18 cellular contexts compared by ENCODE assay signal in the genomic region with DNA sequence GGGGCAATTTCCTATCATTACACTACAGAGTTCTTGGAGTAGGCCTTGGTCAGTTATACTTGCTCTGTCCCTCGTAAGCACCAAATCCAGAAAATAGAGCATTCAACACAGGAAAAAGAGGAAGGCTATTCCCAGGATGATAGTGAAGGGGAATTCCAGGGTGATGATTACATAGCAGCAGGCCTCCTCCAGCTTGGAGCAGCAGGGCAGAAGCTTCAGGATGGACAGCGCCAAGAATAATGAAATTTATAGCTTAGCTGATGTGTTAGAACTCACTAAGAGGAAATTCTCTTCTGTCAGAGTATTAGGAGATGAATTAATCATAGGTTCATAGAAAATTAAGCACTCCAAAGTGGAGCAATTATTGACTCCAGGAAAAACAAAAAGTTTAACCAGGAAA. TPM values are rescaled to one million over a fixed set of nuclear protein-coding genes. Genes with fewer than 3 reads are reported as not detected.
DNase-seq lines count a peak whose midpoint lies in the region; ATAC-seq and TF ChIP-seq lines count a peak whose summit lies in the region.
"Had no signal": no experiment of that assay in that cellular context is flagged by ENCODE, and none has a peak within 500 bp of the region (broad histone marks: within the 10 kb centered on the region; RNA-seq: fewer than 3 reads in every experiment).

No MANE protein-coding gene starts in this region.

- H3K4me3 Mint-ChIP-seq in HFFc6, result no peak overlapping the region
- H3K4me3 Mint-ChIP-seq in Calu3 (ENCODE audit: low read depth, unreplicated experiment), result no peak overlapping the region
- H3K4me3 Mint-ChIP-seq: nephron progenitor cell had no signal

- no peak for ATAC-seq in HG03469 (IDR thresholded peaks at IDR 0.05; ENCODE audit: unreplicated experiment)
- ATAC-seq: psoas muscle; stimulated activated naive CD8-positive, alpha-beta T cell treated with anti-CD3 and anti-CD28 coated beads, Interleukin-15, Interleukin-2, amounts not matched to agents 100 U/mL and 50 U/mL, for 24 hours had no signal

- DNase-seq in AG08395 (ENCODE audit: low spot score), result peak; percentile 46
- DNase-seq in HFFc6, result peak; percentile 21
- peak; percentile 36 for DNase-seq in brain microvascular endothelial cell
- peak; percentile 53 for DNase-seq in kidney tubule cell (ENCODE audit: low spot score)
- no peak for DNase-seq in superior temporal gyrus (ENCODE audit: extremely low spot score)
- DNase-seq in tibial nerve (ENCODE audit: low spot score in 2 of 2), result no peak
- no peak for DNase-seq in Calu3
- DNase-seq: mesendoderm; MV-4-11; NCI-H2029 treated with DMSO at 0.1 percent for 48 hours; NCI-H510A treated with DMSO at 0.1 percent for 48 hours; nephron progenitor cell; psoas muscle; SHP77 treated with DMSO at 0.1 percent for 48 hours; stimulated activated naive CD8-positive, alpha-beta T cell treated with anti-CD3 and anti-CD28 coated beads, Interleukin-15, Interleukin-2, amounts not matched to agents 100 U/mL and 50 U/mL, for 24 hours; T-helper 2 cell had no signal

- H3K27me3 Mint-ChIP-seq in HFFc6 (ENCODE audit: insufficient read depth), result peaks cover 9% of the 10 kb centered on the region
- peaks cover 22% of the 10 kb centered on the region for H3K27me3 Mint-ChIP-seq in Calu3 (ENCODE audit: unreplicated experiment)
- H3K27me3 Mint-ChIP-seq: IgD-negative memory B cell had no signal

- H3K27me3 ChIP-seq in brain microvascular endothelial cell (replicated peaks) (no peaks in the 10 kb centered on the region), tibial nerve (no peaks in the 10 kb centered on the region)

- in situ Hi-C loops in brain microvascular endothelial cell (cut with HindIII; ENCODE audit: low pct_ligation_motif_present, low sequenced_read_pairs), result no loop called here

- no peak for TF ChIP-seq CTCF in HFFc6 (IDR thresholded peaks at IDR 0.05)
- TF ChIP-seq CTCF in brain microvascular endothelial cell (IDR thresholded peaks at IDR 0.05; ENCODE audit: low read depth, low read length, missing control alignments), result no peak
- no peak for TF ChIP-seq CTCF in tibial nerve (IDR thresholded peaks at IDR 0.05)
- no peak for TF ChIP-seq CTCF in Calu3 (IDR thresholded peaks at IDR 0.05; ENCODE audit: unreplicated experiment)

- no peaks in the 10 kb centered on the region for H3K36me3 ChIP-seq in brain microvascular endothelial cell (replicated peaks)
- H3K36me3 ChIP-seq in tibial nerve, result no peaks in the 10 kb centered on the region

- H3K4me1 Mint-ChIP-seq in HFFc6 (ENCODE audit: low read depth) (peaks cover 12% of the 10 kb centered on the region), Calu3 (ENCODE audit: low read depth, unreplicated experiment) (no peaks in the 10 kb centered on the region)
- H3K4me1 Mint-ChIP-seq: nephron progenitor cell had no signal

- no peak overlapping the region for H3K4me3 ChIP-seq in brain microvascular endothelial cell (ENCODE audit: low read depth, low read length)
- H3K4me3 ChIP-seq in tibial nerve, result no peak overlapping the region
- H3K4me3 ChIP-seq: psoas muscle had no signal

- H3K27ac Mint-ChIP-seq in HFFc6, result no peak overlapping the region
- no peak overlapping the region for H3K27ac Mint-ChIP-seq in Calu3 (ENCODE audit: unreplicated experiment)
- H3K27ac Mint-ChIP-seq: nephron progenitor cell had no signal

- CTCF ChIA-PET in Calu3 (lab: Charles Lee), result no interaction called here

- 35 to 45% methylated on average over 2 of the region's 2 CpGs for WGBS in tibial nerve, 2 donors

- peaks cover 7% of the 10 kb centered on the region for H3K36me3 Mint-ChIP-seq in HFFc6 (ENCODE audit: low read depth)
- no peaks in the 10 kb centered on the region for H3K36me3 Mint-ChIP-seq in Calu3 (ENCODE audit: insufficient read depth, unreplicated experiment)
- H3K36me3 Mint-ChIP-seq: IgD-negative memory B cell had no signal

- H3K27ac ChIP-seq in brain microvascular endothelial cell (no peak overlapping the region), tibial nerve (no peak overlapping the region)
- H3K27ac ChIP-seq: psoas muscle had no signal

- no peak for TF ChIP-seq POLR2A in tibial nerve (IDR thresholded peaks at IDR 0.05)

- TF ChIP-seq EP300 in tibial nerve (IDR thresholded peaks at IDR 0.05), result no peak

- peaks cover 0 to 12% (median 4%) of the 10 kb centered on the region in 4 donors for H3K9me3 ChIP-seq in tibial nerve

- intact Hi-C loops in Calu3 (cut with micrococcal nuclease; ENCODE audit: unreplicated experiment), result no loop called here

- BruUV-seq in Calu3 (replicated peaks; lab: Mats Ljungman, UMichigan), result no TSS peak

- H3K9me3 Mint-ChIP-seq in HFFc6 (peaks cover 20% of the 10 kb centered on the region), Calu3 (ENCODE audit: low read depth, unreplicated experiment) (peaks cover 3% of the 10 kb centered on the region)

- H3K4me1 ChIP-seq in tibial nerve, result peaks cover 0 to 8% (median 1%) of the 10 kb centered on the region in 4 donors
- H3K4me1 ChIP-seq: psoas muscle had no signal

RNA-seq across cellular contexts. Expression of a gene that starts 10.8 kb away (rescaled TPM):
- total RNA-seq in HFFc6 (2021; fragmentation: NEBNext Ultra II Directional; extraction: Animal tissue kit (Norgen Biotek cat#: 25700)), result 10 to 100 TPM; 27.7 to 37.5 (median 32.7) TPM
- 10 to 100 TPM; 36.7 to 55.2 (median 45.1) TPM for total RNA-seq in tibial nerve
- 12.8 and 13.7 TPM in 2 replicates for total RNA-seq in Calu3 (2022)

RNA-seq across cellular contexts. Expression of a gene that starts 45.6 kb away (rescaled TPM):
- under 1 TPM; 0.07 to 0.48 (median 0.32) TPM for total RNA-seq in HFFc6 (2021; fragmentation: NEBNext Ultra II Directional; extraction: Animal tissue kit (Norgen Biotek cat#: 25700))
- 1 to 10 TPM; 3.3 to 8.8 (median 7.0) TPM for total RNA-seq in tibial nerve
- total RNA-seq in Calu3 (2022), result 3.0 and 3.2 TPM in 2 replicates

Comparison
In these comparisons a context has a peak if more than half of its experiments do, and no peak if none do; other contexts are left out.
1. DNase-seq: peak in AG08395 (single experiment), HFFc6 (single experiment), brain microvascular endothelial cell (single experiment) and kidney tubule cell (single experiment); none in superior temporal gyrus (single experiment), tibial nerve (0 of 2) and Calu3 (single experiment).